Comparison of ENCODE assay signal across 37 cellular contexts in genomic region chr17:987931-988330, GRCh38.
"Had no signal": no experiment of that assay in that cellular context is flagged by ENCODE, and none has a peak within 500 bp of the region (broad histone marks: within the 10 kb centered on the region; RNA-seq: fewer than 3 reads in every experiment).

No MANE protein-coding gene starts in this region.

- H3K9me3 ChIP-seq: adrenal gland, body of pancreas, breast epithelium had no signal

- H3K4me3 Mint-ChIP-seq: activated B cell treated with CpG ODN at 0.5 μM for 24 hours; activated CD4-positive, alpha-beta memory T cell treated with anti-CD3 and anti-CD28 coated beads for 36 hours; activated CD4-positive, alpha-beta T cell treated with anti-CD3 and anti-CD28 coated beads, Interleukin-2, amount 10 ng/mL, durations not matched to agents 24 days and 14 days; activated CD8-positive, alpha-beta T cell treated with anti-CD3 and anti-CD28 coated beads for 36 hours; activated naive CD4-positive, alpha-beta T cell treated with anti-CD3 and anti-CD28 coated beads for 36 hours; activated naive CD8-positive, alpha-beta T cell treated with anti-CD3 and anti-CD28 coated beads for 36 hours; activated T-cell treated with anti-CD3 and anti-CD28 coated beads, Interleukin-2, amount 50 U/mL, for 4 hours; activated T-cell treated with anti-CD3 and anti-CD28 coated beads, Interleukin-2, amount 50 U/mL, for 72 hours; activated T-helper 1 cell treated with anti-CD3 and anti-CD28 coated beads, Interleukin-12 subunit alpha, Interleukin-12 subunit beta, Interleukin-2, Interleukin-4 antibody, amounts not matched to agents 30 ng/mL and 10 ng/mL and 1 ng/mL, durations not matched to agents 14 hours and 24 hours and 36 hours; activated T-helper 17 cell treated with anti-CD3 and anti-CD28 coated beads, Interleukin-2, amount 50 U/mL, for 72 hours; T-helper 1 cell treated with Interleukin-12 subunit alpha and Interleukin-12 subunit beta and Interleukin-4 antibody, amounts not matched to agents 30 μg/mL and 1 μg/mL, for 36 hours; T-helper 2 cell treated with Interferon-gamma antibody and Interleukin-4, amounts not matched to agents 5 μg/mL and 100 μg/mL, for 36 hours had no signal

- ATAC-seq: activated CD8-positive, alpha-beta T cell treated with anti-CD3 and anti-CD28 coated beads for 36 hours; activated naive CD4-positive, alpha-beta T cell treated with anti-CD3 and anti-CD28 coated beads, Interleukin-2, amount 50 U/mL, for 72 hours; activated T-cell treated with anti-CD3 and anti-CD28 coated beads, Interleukin-2, amount 50 U/mL, for 4 hours; activated T-cell treated with anti-CD3 and anti-CD28 coated beads, Interleukin-2, amount 50 U/mL, for 72 hours; activated T-helper 17 cell treated with anti-CD3 and anti-CD28 coated beads, Interleukin-2, amount 50 U/mL, for 72 hours; body of pancreas had no signal

- H3K36me3 ChIP-seq: adrenal gland, brain microvascular endothelial cell, breast epithelium, cardiac muscle cell had no signal

- H3K4me3 ChIP-seq: adrenal gland, body of pancreas, breast epithelium, cardiac muscle cell had no signal

- H3K27me3 ChIP-seq: adrenal gland, body of pancreas, brain microvascular endothelial cell, breast epithelium, cardiac muscle cell had no signal

- FAIRE-seq: astrocyte, TTC549 had no signal

- H3K4me1 ChIP-seq: adrenal gland, body of pancreas, breast epithelium had no signal

- H3K9me3 Mint-ChIP-seq: activated B cell treated with CpG ODN at 0.5 μM for 24 hours; activated CD4-positive, alpha-beta T cell treated with anti-CD3 and anti-CD28 coated beads, Interleukin-2, amount 10 ng/mL, durations not matched to agents 24 days and 14 days; activated naive CD4-positive, alpha-beta T cell treated with anti-CD3 and anti-CD28 coated beads for 36 hours; activated T-cell treated with anti-CD3 and anti-CD28 coated beads, Interleukin-2, amount 50 U/mL, for 4 hours; activated T-helper 17 cell treated with anti-CD3 and anti-CD28 coated beads, Interleukin-2, amount 50 U/mL, for 72 hours had no signal

- H3K27me3 Mint-ChIP-seq: activated B cell treated with CpG ODN at 0.5 μM for 24 hours; activated CD4-positive, alpha-beta memory T cell treated with anti-CD3 and anti-CD28 coated beads for 36 hours; activated CD4-positive, alpha-beta T cell treated with anti-CD3 and anti-CD28 coated beads, Interleukin-2, amount 10 ng/mL, durations not matched to agents 24 days and 14 days; activated CD8-positive, alpha-beta T cell treated with anti-CD3 and anti-CD28 coated beads for 36 hours; activated naive CD8-positive, alpha-beta T cell treated with anti-CD3 and anti-CD28 coated beads for 36 hours; activated T-helper 17 cell treated with anti-CD3 and anti-CD28 coated beads, Interleukin-2, amount 50 U/mL, for 72 hours had no signal

- H3K27ac ChIP-seq: adrenal gland, body of pancreas, brain microvascular endothelial cell, breast epithelium, cardiac muscle cell, VCaP had no signal

- H3K36me3 Mint-ChIP-seq: activated CD4-positive, alpha-beta memory T cell treated with anti-CD3 and anti-CD28 coated beads for 36 hours; activated naive CD4-positive, alpha-beta T cell treated with anti-CD3 and anti-CD28 coated beads, Interleukin-2, amount 50 U/mL, for 72 hours; activated naive CD8-positive, alpha-beta T cell treated with anti-CD3 and anti-CD28 coated beads for 36 hours had no signal

- H3K27ac Mint-ChIP-seq: activated B cell treated with CpG ODN at 0.5 μM for 24 hours; activated CD4-positive, alpha-beta memory T cell treated with anti-CD3 and anti-CD28 coated beads for 36 hours; activated CD4-positive, alpha-beta T cell treated with anti-CD3 and anti-CD28 coated beads, Interleukin-2, amount 10 ng/mL, durations not matched to agents 24 days and 14 days; activated CD8-positive, alpha-beta T cell treated with anti-CD3 and anti-CD28 coated beads for 36 hours; activated naive CD4-positive, alpha-beta T cell treated with anti-CD3 and anti-CD28 coated beads for 36 hours; activated naive CD4-positive, alpha-beta T cell treated with anti-CD3 and anti-CD28 coated beads, Interleukin-2, amount 50 U/mL, for 72 hours; activated naive CD8-positive, alpha-beta T cell treated with anti-CD3 and anti-CD28 coated beads for 36 hours; activated T-cell treated with anti-CD3 and anti-CD28 coated beads, Interleukin-2, amount 50 U/mL, for 72 hours; activated T-helper 1 cell treated with anti-CD3 and anti-CD28 coated beads, Interleukin-12 subunit alpha, Interleukin-12 subunit beta, Interleukin-2, Interleukin-4 antibody, amounts not matched to agents 30 ng/mL and 10 ng/mL and 1 ng/mL, durations not matched to agents 14 hours and 24 hours and 36 hours; activated T-helper 17 cell treated with anti-CD3 and anti-CD28 coated beads, Interleukin-2, amount 50 U/mL, for 72 hours; T-helper 1 cell treated with Interleukin-12 subunit alpha and Interleukin-12 subunit beta and Interleukin-4 antibody, amounts not matched to agents 30 μg/mL and 1 μg/mL, for 36 hours; T-helper 2 cell treated with Interferon-gamma antibody and Interleukin-4, amounts not matched to agents 5 μg/mL and 100 μg/mL, for 36 hours had no signal

- DNase-seq: activated B cell treated with CpG ODN at 0.5 μM for 24 hours; activated CD4-positive, alpha-beta memory T cell treated with anti-CD3 and anti-CD28 coated beads for 36 hours; activated CD4-positive, alpha-beta T cell treated with anti-CD3 and anti-CD28 coated beads for 4 hours; activated CD4-positive, alpha-beta T cell treated with anti-CD3 and anti-CD28 coated beads, Interleukin-2, amount 10 ng/mL, durations not matched to agents 24 days and 14 days; activated CD4-positive, alpha-beta T cell treated with anti-CD3 and anti-CD28 coated beads, Interleukin-2, amount 50 U/mL, for 1 hour; activated CD4-positive, alpha-beta T cell treated with anti-CD3 and anti-CD28 coated beads, Interleukin-2, amount 50 U/mL, for 4 hours; activated CD4-positive, CD25-positive, alpha-beta regulatory T cell treated with anti-CD3 and anti-CD28 coated beads, Interleukin-2, amount 50 U/mL, for 72 hours; activated CD8-positive, alpha-beta memory T cell treated with anti-CD3 and anti-CD28 coated beads, Interleukin-2, amount 50 U/mL, for 4 hours; activated CD8-positive, alpha-beta T cell treated with anti-CD3 and anti-CD28 coated beads for 36 hours; activated effector memory CD4-positive, alpha-beta T cell treated with anti-CD3 and anti-CD28 coated beads, Interleukin-2, amount 50 U/mL, for 16 hours; activated gamma-delta T cell treated with Interleukin-2 at 50 U/mL for 16 hours; activated naive CD4-positive, alpha-beta T cell; activated naive CD4-positive, alpha-beta T cell treated with anti-CD3 and anti-CD28 coated beads for 36 hours; activated naive CD4-positive, alpha-beta T cell treated with anti-CD3 and anti-CD28 coated beads, Interleukin-2, amount 50 U/mL, for 16 hours; activated naive CD8-positive, alpha-beta T cell treated with anti-CD3 and anti-CD28 coated beads for 36 hours; activated T-cell treated with anti-CD3 and anti-CD28 coated beads for 4 hours; activated T-cell treated with anti-CD3 and anti-CD28 coated beads, Interleukin-2, amount 50 U/mL, for 1 hour; activated T-cell treated with anti-CD3 and anti-CD28 coated beads, Interleukin-2, amount 50 U/mL, for 4 hours; activated T-cell treated with anti-CD3 and anti-CD28 coated beads, Interleukin-2, amount 50 U/mL, for 72 hours; adrenal gland; amniotic stem cell; body of pancreas; brain microvascular endothelial cell; central memory CD4-positive, alpha-beta T cell; T-helper 1 cell; T-helper 2 cell; T-helper 9 cell had no signal

- H3K4me1 Mint-ChIP-seq: activated B cell treated with CpG ODN at 0.5 μM for 24 hours; activated CD4-positive, alpha-beta T cell treated with anti-CD3 and anti-CD28 coated beads, Interleukin-2, amount 10 ng/mL, durations not matched to agents 24 days and 14 days; activated naive CD8-positive, alpha-beta T cell treated with anti-CD3 and anti-CD28 coated beads for 36 hours; activated T-helper 17 cell treated with anti-CD3 and anti-CD28 coated beads, Interleukin-2, amount 50 U/mL, for 72 hours had no signal
